In genomic region chr2:43018179-43019024, GRCh38 we compare ENCODE assay signal across 10 cellular contexts.
DNase-seq lines count a peak whose midpoint lies in the region; ATAC-seq and TF ChIP-seq lines count a peak whose summit lies in the region.
"Had no signal": no experiment of that assay in that cellular context is flagged by ENCODE, and none has a peak within 500 bp of the region (broad histone marks: within the 10 kb centered on the region; RNA-seq: fewer than 3 reads in every experiment).

No MANE protein-coding gene starts in this region.

- peaks cover 15% of the 10 kb centered on the region for H3K9me3 Mint-ChIP-seq in nephron

- no peak overlapping the region for H3K4me3 Mint-ChIP-seq in nephron

- H4K20me1 ChIP-seq in fibroblast of lung (ENCODE audit: control insufficient read depth, extremely low read depth, insufficient read depth, low read length): no peaks in the 10 kb centered on the region

- H3K27me3 ChIP-seq in AG04450 (ENCODE audit: control insufficient read depth, insufficient read depth, low read length) (no peaks in the 10 kb centered on the region), fibroblast of lung (ENCODE audit: control insufficient read depth, insufficient read depth, low read length) (no peaks in the 10 kb centered on the region)

- no peak for TF ChIP-seq CTCF in AG04450 (IDR thresholded peaks at IDR 0.05; ENCODE audit: low read depth, low read length)
- TF ChIP-seq CTCF in fibroblast of lung (conservative IDR thresholded peaks at IDR 0.05 in 1 of 2, IDR thresholded peaks at IDR 0.05 in 1 of 2; ENCODE audit: low read depth in 1 of 2, low read length in 2 of 2): no peak
- TF ChIP-seq CTCF in nephron (IDR thresholded peaks at IDR 0.05; ENCODE audit: unreplicated experiment in 3 of 3): no peak

- ATAC-seq in HG02938 (IDR thresholded peaks at IDR 0.05; ENCODE audit: unreplicated experiment): no peak

- no peak overlapping the region for H3K4me2 ChIP-seq in fibroblast of lung (ENCODE audit: extremely low read depth, insufficient read depth, low read length)

- CTCF ChIA-PET in AG04450 (lab: Charles Lee): interaction anchor here (0.5 to 1.7 kb wide), 5 partner anchors 10 to 523 kb away, joined by 3 to 12 read pairs (median 3); no protein-coding TSS in a partner anchor

- H3K4me3 ChIP-seq in AG04450 (ENCODE audit: low read depth, low read length) (no peak overlapping the region), fibroblast of lung (replicated peaks in 1 of 4; ENCODE audit: control extremely low read depth in 1 of 4, insufficient read depth in 1 of 4, low read depth in 3 of 4, low read length in 4 of 4) (no peak overlapping the region)

- peaks cover 23% of the 10 kb centered on the region for H3K9me3 ChIP-seq in AG04450 (ENCODE audit: control insufficient read depth, insufficient read depth, low read length)
- H3K9me3 ChIP-seq in fibroblast of lung (ENCODE audit: control insufficient read depth, insufficient read depth, low read depth, low read length): no peaks in the 10 kb centered on the region

- peaks cover 7% of the 10 kb centered on the region for H3K4me1 ChIP-seq in fibroblast of lung (ENCODE audit: control insufficient read depth, extremely low read depth, insufficient read depth, low read length)

- H3K9ac ChIP-seq in fibroblast of lung (ENCODE audit: insufficient read depth, low read length): no peak overlapping the region

- H3K36me3 ChIP-seq in fibroblast of lung (ENCODE audit: control insufficient read depth, insufficient read depth, low read length): no peaks in the 10 kb centered on the region

- no peaks in the 10 kb centered on the region for H3K79me2 ChIP-seq in fibroblast of lung (ENCODE audit: control insufficient read depth, insufficient read depth, low read length)

- peak overlapping the region; percentile 10 for H2AFZ ChIP-seq in fibroblast of lung (ENCODE audit: low read length)

- DNase-seq in AG04450 (ENCODE audit: low read depth, low spot score) (peak; percentile 60), OCI-M1 (lab: John Stamatoyannopoulos, UW) (peak; percentile 38), fibroblast of lung (ENCODE audit: low read depth in 2 of 2) (peak; percentile 58 to 94), DMS 273 (lab: John Stamatoyannopoulos, UW; ENCODE audit: unreplicated experiment) (no peak), NCI-H774 (lab: John Stamatoyannopoulos, UW) (no peak)
- no peak for DNase-seq in activated CD4-positive, alpha-beta T cell treated with anti-CD3 and anti-CD28 coated beads for 4 hours
- DNase-seq: Karpas-422 had no signal

- H3K27ac ChIP-seq in AG04450 (ENCODE audit: low read depth, low read length) (peak overlapping the region; percentile 21), fibroblast of lung (ENCODE audit: insufficient read depth, low read length) (peak overlapping the region; percentile 18)
- H3K27ac ChIP-seq: C4-2B had no signal

- peaks cover 16% of the 10 kb centered on the region for H3K4me1 Mint-ChIP-seq in nephron

- H3K27ac Mint-ChIP-seq in nephron: peak overlapping the region; percentile 2 to 44 (median 24)

- POLR2A ChIA-PET in AG04450 (lab: Yijun Ruan, JAX): interaction anchor here (0.7 to 1.3 kb wide), 5 partner anchors 14 to 208 kb away, joined by 3 to 4 read pairs (median 4); partner anchors contain the start of gene ZFP36L2

- H3K36me3 Mint-ChIP-seq in nephron (ENCODE audit: low read depth): peaks cover 13% of the 10 kb centered on the region

- peaks cover 5% of the 10 kb centered on the region for H3K27me3 Mint-ChIP-seq in nephron (ENCODE audit: low read depth)

Comparison
In these comparisons a context has a peak if more than half of its experiments do, and no peak if none do; other contexts are left out.
1. DNase-seq: peak in AG04450 (single experiment), OCI-M1 (single experiment) and fibroblast of lung (2 of 2); none in DMS 273 (single experiment), activated CD4-positive, alpha-beta T cell treated with anti-CD3 and anti-CD28 coated beads for 4 hours (0 of 2) and NCI-H774 (single experiment).